In the genomic region with DNA sequence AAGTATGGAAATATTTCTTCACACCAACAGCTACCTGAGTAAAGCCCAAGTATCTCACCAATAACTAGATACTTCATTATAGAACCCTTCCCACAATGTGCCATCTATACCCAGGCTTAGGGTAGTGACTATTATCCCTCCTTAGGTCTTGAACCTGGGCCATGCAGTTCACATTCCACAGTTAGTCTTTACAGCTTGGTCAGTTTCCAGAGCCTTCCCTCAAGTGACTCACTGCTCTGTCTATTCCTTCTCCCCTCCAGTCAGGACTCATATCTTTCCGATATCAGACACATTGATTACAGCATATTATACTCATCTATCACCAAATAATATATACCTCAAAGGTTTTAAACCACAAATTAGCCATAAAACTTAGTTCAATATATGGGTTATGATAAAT, we compare ENCODE assay signal across 19 cellular contexts. TPM values are rescaled to one million over a fixed set of nuclear protein-coding genes. Genes with fewer than 3 reads are reported as not detected.
DNase-seq lines count a peak whose midpoint lies in the region; ATAC-seq and TF ChIP-seq lines count a peak whose summit lies in the region.
"Had no signal": no experiment of that assay in that cellular context is flagged by ENCODE, and none has a peak within 500 bp of the region (broad histone marks: within the 10 kb centered on the region; RNA-seq: fewer than 3 reads in every experiment).

No MANE protein-coding gene starts in this region.

- peaks cover 13% of the 10 kb centered on the region for H3F3A ChIP-seq in GM23248 (ENCODE audit: insufficient read depth)
- H3F3A ChIP-seq in PC-3 (ENCODE audit: low read length, unreplicated experiment) = no peaks in the 10 kb centered on the region
- H3F3A ChIP-seq in GM23338 (replicated peaks; ENCODE audit: low read depth) = no peaks in the 10 kb centered on the region

- no peak for TF ChIP-seq CTCF in PC-3 (conservative IDR thresholded peaks at IDR 0.05; ENCODE audit: low read depth, low read length)
- TF ChIP-seq CTCF in fibroblast of mammary gland (conservative IDR thresholded peaks at IDR 0.05; ENCODE audit: control insufficient read depth, insufficient read depth, low read depth, low read length) = no peak
- no peak for TF ChIP-seq CTCF in GM23338 (conservative IDR thresholded peaks at IDR 0.05; ENCODE audit: low read depth in 2 of 2)
- no peak for TF ChIP-seq CTCF in nephron progenitor cell (IDR thresholded peaks at IDR 0.05)

- H3K4me1 ChIP-seq in GM23248 (ENCODE audit: insufficient read depth) (peaks cover 28% of the 10 kb centered on the region), PC-3 (ENCODE audit: insufficient read depth, low read length) (no peaks in the 10 kb centered on the region), GM23338 (ENCODE audit: insufficient read depth) (no peaks in the 10 kb centered on the region)

- no peaks in the 10 kb centered on the region for H3K4me1 Mint-ChIP-seq in GM23338
- H3K4me1 Mint-ChIP-seq in nephron progenitor cell = peaks cover 8% of the 10 kb centered on the region
- H3K4me1 Mint-ChIP-seq: H9 had no signal

- H2AFZ ChIP-seq in GM23248 (no peak overlapping the region), PC-3 (ENCODE audit: low read length) (no peak overlapping the region), GM23338 (no peak overlapping the region)
- H2AFZ ChIP-seq: PC-9 had no signal

- H3K9me3 Mint-ChIP-seq in GM23338 = peaks cover 17% of the 10 kb centered on the region
- peaks cover 26% of the 10 kb centered on the region for H3K9me3 Mint-ChIP-seq in nephron progenitor cell

- H3K27ac Mint-ChIP-seq in GM23338 (no peak overlapping the region), nephron progenitor cell (no peak overlapping the region)
- H3K27ac Mint-ChIP-seq: H9 had no signal

- H3K9me2 ChIP-seq in GM23248 (ENCODE audit: insufficient read depth) = no peaks in the 10 kb centered on the region
- H3K9me2 ChIP-seq in PC-3 (replicated peaks; ENCODE audit: low read length) = no peaks in the 10 kb centered on the region
- no peaks in the 10 kb centered on the region for H3K9me2 ChIP-seq in GM23338 (ENCODE audit: insufficient read depth)

- peak; percentile 37; the same call in 1 of the 2 replicates for ATAC-seq in PC-3
- ATAC-seq in GM23338 = no peak
- ATAC-seq in left lobe of liver = no peak

- in situ Hi-C loops in GM23248 (cut with MboI) = no loop called here

- H3K36me3 Mint-ChIP-seq in GM23338 (ENCODE audit: low read depth) = peaks cover 10% of the 10 kb centered on the region
- peaks cover 27% of the 10 kb centered on the region for H3K36me3 Mint-ChIP-seq in nephron progenitor cell (ENCODE audit: low read depth)

- CTCF ChIA-PET in PC-3 (lab: Charles Lee) = interaction anchor here (1.3 kb wide), 1 partner anchor 73 kb away, joined by 5 read pairs; no protein-coding TSS in a partner anchor

- POLR2A ChIA-PET in PC-3 (lab: Charles Lee; ENCODE audit: unreplicated experiment) = no interaction called here

- no peaks in the 10 kb centered on the region for H3K27me3 ChIP-seq in GM23248 (replicated peaks; ENCODE audit: insufficient read depth)
- H3K27me3 ChIP-seq in PC-3 (ENCODE audit: low read length) = no peaks in the 10 kb centered on the region
- no peaks in the 10 kb centered on the region for H3K27me3 ChIP-seq in GM23338 (ENCODE audit: insufficient read depth)
- H3K27me3 ChIP-seq: BLaER1, SJSA1 had no signal

- H3K4me2 ChIP-seq in GM23248 (ENCODE audit: unreplicated experiment) = no peak overlapping the region
- H3K4me2 ChIP-seq in PC-3 (ENCODE audit: low read length) = no peak overlapping the region
- H3K4me2 ChIP-seq in GM23338 = no peak overlapping the region
- H3K4me2 ChIP-seq: BLaER1, PC-9 had no signal

- H3K27me3 Mint-ChIP-seq in GM23338 (ENCODE audit: insufficient read depth, low read depth, poor library complexity) = no peaks in the 10 kb centered on the region
- H3K27me3 Mint-ChIP-seq in nephron progenitor cell (ENCODE audit: low read depth, poor library complexity) = no peaks in the 10 kb centered on the region

- DNase-seq in AG08395 (ENCODE audit: low spot score) (peak; percentile 23), GM23248 (peak; percentile 61), PC-3 (no peak), fibroblast of mammary gland (ENCODE audit: low read depth) (peak; percentile 49), GM23338 (ENCODE audit: low spot score) (no peak), nephron progenitor cell (no peak), left lobe of liver (ENCODE audit: low spot score) (no peak)
- DNase-seq in activated CD8-positive, alpha-beta memory T cell treated with anti-CD3 and anti-CD28 coated beads, Interleukin-2, amount 50 U/mL, for 48 hours = no peak
- DNase-seq: DMS 273 treated with DMSO at 0.1 percent for 48 hours, H9, NCI-H1436, NCI-H2029, NCI-H2171 treated with DMSO at 0.1 percent for 48 hours, NCI-H510A, NCI-H774, PC-9 had no signal

- no peak overlapping the region for H3K4me3 Mint-ChIP-seq in GM23338
- no peak overlapping the region for H3K4me3 Mint-ChIP-seq in nephron progenitor cell
- H3K4me3 Mint-ChIP-seq: H9 had no signal

- no peak overlapping the region for H3K4me3 ChIP-seq in GM23248
- no peak overlapping the region for H3K4me3 ChIP-seq in PC-3 (ENCODE audit: low read length)
- H3K4me3 ChIP-seq in fibroblast of mammary gland (ENCODE audit: control insufficient read depth, low read depth, low read length) = no peak overlapping the region
- H3K4me3 ChIP-seq in GM23338 = no peak overlapping the region
- H3K4me3 ChIP-seq: BLaER1, PC-9, SJSA1 had no signal

- intact Hi-C loops in PC-3 (cut with micrococcal nuclease) = loop anchor here (5.0 kb wide), 4 partner anchors 136 to 709 kb away; a partner anchor contains a TSS

- H3K9me3 ChIP-seq in GM23248 (ENCODE audit: low read depth) (peaks cover under 1% of the 10 kb centered on the region), PC-3 (ENCODE audit: low read length) (0 out of 2 replicates have a peak, but pooled peaks cover 5% of the 10 kb centered on the region)

- BruUV-seq in PC-3 (replicated peaks; lab: Mats Ljungman, UMichigan) = no TSS peak

- H4K20me1 ChIP-seq in GM23248 (ENCODE audit: insufficient read depth) (no peaks in the 10 kb centered on the region), PC-3 (ENCODE audit: low read length) (no peaks in the 10 kb centered on the region), GM23338 (replicated peaks; ENCODE audit: insufficient read depth) (no peaks in the 10 kb centered on the region)

- no peak overlapping the region for H3K9ac ChIP-seq in GM23248
- no peak overlapping the region for H3K9ac ChIP-seq in PC-3 (ENCODE audit: low read length)
- H3K9ac ChIP-seq: BLaER1 had no signal

- H3K79me2 ChIP-seq in GM23248 (ENCODE audit: insufficient read depth) = peaks cover 45% of the 10 kb centered on the region
- H3K79me2 ChIP-seq in PC-3 (ENCODE audit: low read length) = no peaks in the 10 kb centered on the region
- no peaks in the 10 kb centered on the region for H3K79me2 ChIP-seq in GM23338 (replicated peaks; ENCODE audit: insufficient read depth)

- H3K27ac ChIP-seq in GM23248 (no peak overlapping the region), PC-3 (ENCODE audit: low read length) (no peak overlapping the region), GM23338 (ENCODE audit: low read depth) (no peak overlapping the region)
- H3K27ac ChIP-seq: 22Rv1, BLaER1, PC-9, SJSA1 had no signal

- WGBS in GM23248 (ENCODE audit: low coverage in 1 of 2, low lambda C conversion rate in 2 of 2, missing lambda C conversion rate in 2 of 2), 2 experiments = 88 to 94% methylated on average over 1 of the region's 1 CpG

- no peaks in the 10 kb centered on the region for H3K36me3 ChIP-seq in GM23248 (ENCODE audit: low read depth)
- peaks cover 5% of the 10 kb centered on the region; the same call in 1 of the 2 replicates for H3K36me3 ChIP-seq in PC-3 (ENCODE audit: low read depth, low read length)
- H3K36me3 ChIP-seq in GM23338 (ENCODE audit: insufficient read depth) = no peaks in the 10 kb centered on the region

TF ChIP-seq in GM23338, 12 proteins besides CTCF, POLR2A, EP300 and RAD21 (continues in another document):
- no peak for TF ChIP-seq CREB1 (CRISPR knock-in tag; IDR thresholded peaks at IDR 0.05; ENCODE audit: low read depth)
- no peak for TF ChIP-seq EZH2phosphoT487 (IDR thresholded peaks at IDR 0.05; ENCODE audit: unreplicated experiment)
- TF ChIP-seq, protein P1, sequence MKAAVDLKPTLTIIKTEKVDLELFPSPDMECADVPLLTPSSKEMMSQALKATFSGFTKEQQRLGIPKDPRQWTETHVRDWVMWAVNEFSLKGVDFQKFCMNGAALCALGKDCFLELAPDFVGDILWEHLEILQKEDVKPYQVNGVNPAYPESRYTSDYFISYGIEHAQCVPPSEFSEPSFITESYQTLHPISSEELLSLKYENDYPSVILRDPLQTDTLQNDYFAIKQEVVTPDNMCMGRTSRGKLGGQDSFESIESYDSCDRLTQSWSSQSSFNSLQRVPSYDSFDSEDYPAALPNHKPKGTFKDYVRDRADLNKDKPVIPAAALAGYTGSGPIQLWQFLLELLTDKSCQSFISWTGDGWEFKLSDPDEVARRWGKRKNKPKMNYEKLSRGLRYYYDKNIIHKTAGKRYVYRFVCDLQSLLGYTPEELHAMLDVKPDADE (IDR thresholded peaks at IDR 0.05) = no peak
- TF ChIP-seq STAT1 (IDR thresholded peaks at IDR 0.05; ENCODE audit: unreplicated experiment) = no peak
- no peak for TF ChIP-seq ZNF114 (CRISPR knock-in tag; IDR thresholded peaks at IDR 0.05)
- TF ChIP-seq POLR2AphosphoS5 (IDR thresholded peaks at IDR 0.05; ENCODE audit: low read depth) = no peak

RNA-seq across cellular contexts. Expression of a gene that starts 23.6 kb away (rescaled TPM):
- total RNA-seq in GM23248 (2014; rRNA removed; shearing (Covaris generic)) = 7.3 and 11.3 TPM in 2 replicates
- polyA plus RNA-seq in GM23248 (2016; fragmentation: Nextera tagmentation; extraction: Ambion mirVana) (21.2 and 24.1 TPM in 2 replicates), GM23338 (2016; fragmentation: Nextera tagmentation; extraction: Ambion mirVana) (7.4 and 7.7 TPM in 2 replicates)
- total RNA-seq in PC-3 (2014; rRNA removed) (5.2 and 7.2 TPM in 2 replicates), left lobe of liver (8.0 TPM)
- 7.3 and 9.0 TPM in 2 replicates for total RNA-seq in GM23338 (2014; rRNA removed; shearing (Covaris generic))

Comparison
In these comparisons a context has a peak if more than half of its experiments do, and no peak if none do; other contexts are left out.
1. DNase-seq: peak in AG08395 (single experiment), GM23248 (single experiment) and fibroblast of mammary gland (single experiment); none in PC-3 (single experiment), GM23338 (single experiment), activated CD8-positive, alpha-beta memory T cell treated with anti-CD3 and anti-CD28 coated beads, Interleukin-2, amount 50 U/mL, for 48 hours (single experiment), nephron progenitor cell (single experiment) and left lobe of liver (single experiment).